Comparison of ENCODE assay signal across 1 cellular context in the genomic region with DNA sequence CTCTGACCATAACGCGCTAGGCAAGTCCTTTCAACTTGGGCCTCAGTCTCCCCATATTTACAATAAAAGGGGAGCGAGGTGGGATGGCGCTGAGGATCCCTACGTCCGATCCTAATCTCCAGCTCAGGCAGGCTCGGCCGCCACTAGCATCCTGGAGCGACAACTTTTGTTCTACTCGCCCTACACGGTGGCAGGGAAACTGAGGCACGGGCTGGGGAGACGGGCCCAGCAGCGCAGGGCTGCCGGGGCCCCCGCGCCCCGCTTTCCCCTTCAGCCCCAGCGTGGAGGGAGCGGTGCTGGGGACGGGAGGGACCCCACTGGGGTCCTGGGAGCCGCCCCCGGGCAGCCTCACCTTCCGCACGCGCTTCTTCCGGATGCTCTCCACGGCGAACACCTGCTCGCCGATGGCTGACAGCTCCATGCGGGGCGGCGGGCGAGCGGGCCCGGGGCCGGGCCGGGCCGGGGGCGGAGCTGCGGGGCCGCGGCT.
TF ChIP-seq lines count a peak whose summit lies in the region.

No MANE protein-coding gene starts in this region.

TF ChIP-seq in GM12878, 131 proteins besides CTCF, POLR2A, EP300 and RAD21:
- TF ChIP-seq SMAD1 (IDR thresholded peaks at IDR 0.05; ENCODE audit: low read depth, partially characterized antibody), result no peak
- no peak for TF ChIP-seq EED (IDR thresholded peaks at IDR 0.05; ENCODE audit: low read depth)
- TF ChIP-seq BMI1 (IDR thresholded peaks at IDR 0.05; ENCODE audit: borderline replicate concordance), result no peak
- TF ChIP-seq BHLHE40 (IDR thresholded peaks at IDR 0.05; ENCODE audit: borderline replicate concordance in 1 of 2, low read depth in 2 of 2, low read length in 1 of 2), result no peak
- TF ChIP-seq, protein P1, sequence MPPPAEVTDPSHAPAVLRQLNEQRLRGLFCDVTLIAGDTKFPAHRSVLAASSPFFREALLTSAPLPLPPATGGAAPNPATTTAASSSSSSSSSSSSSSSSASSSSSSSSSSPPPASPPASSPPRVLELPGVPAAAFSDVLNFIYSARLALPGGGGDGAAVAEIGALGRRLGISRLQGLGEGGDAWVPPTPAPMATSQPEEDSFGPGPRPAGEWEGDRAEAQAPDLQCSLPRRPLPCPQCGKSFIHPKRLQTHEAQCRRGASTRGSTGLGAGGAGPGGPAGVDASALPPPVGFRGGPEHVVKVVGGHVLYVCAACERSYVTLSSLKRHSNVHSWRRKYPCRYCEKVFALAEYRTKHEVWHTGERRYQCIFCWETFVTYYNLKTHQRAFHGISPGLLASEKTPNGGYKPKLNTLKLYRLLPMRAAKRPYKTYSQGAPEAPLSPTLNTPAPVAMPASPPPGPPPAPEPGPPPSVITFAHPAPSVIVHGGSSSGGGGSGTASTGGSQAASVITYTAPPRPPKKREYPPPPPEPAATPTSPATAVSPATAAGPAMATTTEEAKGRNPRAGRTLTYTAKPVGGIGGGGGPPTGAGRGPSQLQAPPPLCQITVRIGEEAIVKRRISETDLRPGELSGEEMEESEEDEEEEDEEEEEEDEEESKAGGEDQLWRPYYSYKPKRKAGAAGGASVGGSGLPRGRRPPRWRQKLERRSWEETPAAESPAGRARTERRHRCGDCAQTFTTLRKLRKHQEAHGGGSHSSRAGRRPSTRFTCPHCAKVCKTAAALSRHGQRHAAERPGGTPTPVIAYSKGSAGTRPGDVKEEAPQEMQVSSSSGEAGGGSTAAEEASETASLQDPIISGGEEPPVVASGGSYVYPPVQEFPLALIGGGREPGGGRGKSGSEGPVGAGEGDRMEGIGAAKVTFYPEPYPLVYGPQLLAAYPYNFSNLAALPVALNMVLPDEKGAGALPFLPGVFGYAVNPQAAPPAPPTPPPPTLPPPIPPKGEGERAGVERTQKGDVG (CRISPR knock-in tag; IDR thresholded peaks at IDR 0.05), result no peak
- no peak for TF ChIP-seq MYB (IDR thresholded peaks at IDR 0.05; ENCODE audit: borderline replicate concordance, low read depth, low read length)
- TF ChIP-seq KAT2A (conservative IDR thresholded peaks at IDR 0.05; ENCODE audit: control insufficient read depth, low read depth, low read length), result no peak
- TF ChIP-seq TARDBP (IDR thresholded peaks at IDR 0.05; ENCODE audit: borderline replicate concordance), result no peak
- TF ChIP-seq, protein P2, sequence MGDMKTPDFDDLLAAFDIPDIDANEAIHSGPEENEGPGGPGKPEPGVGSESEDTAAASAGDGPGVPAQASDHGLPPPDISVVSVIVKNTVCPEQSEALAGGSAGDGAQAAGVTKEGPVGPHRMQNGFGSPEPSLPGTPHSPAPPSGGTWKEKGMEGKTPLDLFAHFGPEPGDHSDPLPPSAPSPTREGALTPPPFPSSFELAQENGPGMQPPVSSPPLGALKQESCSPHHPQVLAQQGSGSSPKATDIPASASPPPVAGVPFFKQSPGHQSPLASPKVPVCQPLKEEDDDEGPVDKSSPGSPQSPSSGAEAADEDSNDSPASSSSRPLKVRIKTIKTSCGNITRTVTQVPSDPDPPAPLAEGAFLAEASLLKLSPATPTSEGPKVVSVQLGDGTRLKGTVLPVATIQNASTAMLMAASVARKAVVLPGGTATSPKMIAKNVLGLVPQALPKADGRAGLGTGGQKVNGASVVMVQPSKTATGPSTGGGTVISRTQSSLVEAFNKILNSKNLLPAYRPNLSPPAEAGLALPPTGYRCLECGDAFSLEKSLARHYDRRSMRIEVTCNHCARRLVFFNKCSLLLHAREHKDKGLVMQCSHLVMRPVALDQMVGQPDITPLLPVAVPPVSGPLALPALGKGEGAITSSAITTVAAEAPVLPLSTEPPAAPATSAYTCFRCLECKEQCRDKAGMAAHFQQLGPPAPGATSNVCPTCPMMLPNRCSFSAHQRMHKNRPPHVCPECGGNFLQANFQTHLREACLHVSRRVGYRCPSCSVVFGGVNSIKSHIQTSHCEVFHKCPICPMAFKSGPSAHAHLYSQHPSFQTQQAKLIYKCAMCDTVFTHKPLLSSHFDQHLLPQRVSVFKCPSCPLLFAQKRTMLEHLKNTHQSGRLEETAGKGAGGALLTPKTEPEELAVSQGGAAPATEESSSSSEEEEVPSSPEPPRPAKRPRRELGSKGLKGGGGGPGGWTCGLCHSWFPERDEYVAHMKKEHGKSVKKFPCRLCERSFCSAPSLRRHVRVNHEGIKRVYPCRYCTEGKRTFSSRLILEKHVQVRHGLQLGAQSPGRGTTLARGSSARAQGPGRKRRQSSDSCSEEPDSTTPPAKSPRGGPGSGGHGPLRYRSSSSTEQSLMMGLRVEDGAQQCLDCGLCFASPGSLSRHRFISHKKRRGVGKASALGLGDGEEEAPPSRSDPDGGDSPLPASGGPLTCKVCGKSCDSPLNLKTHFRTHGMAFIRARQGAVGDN (IDR thresholded peaks at IDR 0.05), result no peak
- TF ChIP-seq RAD51 (IDR thresholded peaks at IDR 0.05), result no peak
- no peak for TF ChIP-seq STAT1 (conservative IDR thresholded peaks at IDR 0.05)
- TF ChIP-seq, protein P3, sequence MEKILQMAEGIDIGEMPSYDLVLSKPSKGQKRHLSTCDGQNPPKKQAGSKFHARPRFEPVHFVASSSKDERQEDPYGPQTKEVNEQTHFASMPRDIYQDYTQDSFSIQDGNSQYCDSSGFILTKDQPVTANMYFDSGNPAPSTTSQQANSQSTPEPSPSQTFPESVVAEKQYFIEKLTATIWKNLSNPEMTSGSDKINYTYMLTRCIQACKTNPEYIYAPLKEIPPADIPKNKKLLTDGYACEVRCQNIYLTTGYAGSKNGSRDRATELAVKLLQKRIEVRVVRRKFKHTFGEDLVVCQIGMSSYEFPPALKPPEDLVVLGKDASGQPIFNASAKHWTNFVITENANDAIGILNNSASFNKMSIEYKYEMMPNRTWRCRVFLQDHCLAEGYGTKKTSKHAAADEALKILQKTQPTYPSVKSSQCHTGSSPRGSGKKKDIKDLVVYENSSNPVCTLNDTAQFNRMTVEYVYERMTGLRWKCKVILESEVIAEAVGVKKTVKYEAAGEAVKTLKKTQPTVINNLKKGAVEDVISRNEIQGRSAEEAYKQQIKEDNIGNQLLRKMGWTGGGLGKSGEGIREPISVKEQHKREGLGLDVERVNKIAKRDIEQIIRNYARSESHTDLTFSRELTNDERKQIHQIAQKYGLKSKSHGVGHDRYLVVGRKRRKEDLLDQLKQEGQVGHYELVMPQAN (conservative IDR thresholded peaks at IDR 0.05), result peak; percentile 48; the same call in 1 of the 2 replicates
- TF ChIP-seq, protein P4, sequence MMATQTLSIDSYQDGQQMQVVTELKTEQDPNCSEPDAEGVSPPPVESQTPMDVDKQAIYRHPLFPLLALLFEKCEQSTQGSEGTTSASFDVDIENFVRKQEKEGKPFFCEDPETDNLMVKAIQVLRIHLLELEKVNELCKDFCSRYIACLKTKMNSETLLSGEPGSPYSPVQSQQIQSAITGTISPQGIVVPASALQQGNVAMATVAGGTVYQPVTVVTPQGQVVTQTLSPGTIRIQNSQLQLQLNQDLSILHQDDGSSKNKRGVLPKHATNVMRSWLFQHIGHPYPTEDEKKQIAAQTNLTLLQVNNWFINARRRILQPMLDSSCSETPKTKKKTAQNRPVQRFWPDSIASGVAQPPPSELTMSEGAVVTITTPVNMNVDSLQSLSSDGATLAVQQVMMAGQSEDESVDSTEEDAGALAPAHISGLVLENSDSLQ (IDR thresholded peaks at IDR 0.05), result no peak
- 0 out of 2 replicates have a peak, but pooled peaks have one; percentile 31 for TF ChIP-seq TCF12 (IDR thresholded peaks at IDR 0.05; ENCODE audit: low read depth, low read length)
- TF ChIP-seq RB1 (IDR thresholded peaks at IDR 0.05; ENCODE audit: borderline replicate concordance), result no peak
- peak; percentile 57; the same call in 1 of the 2 replicates for TF ChIP-seq GATAD2B (conservative IDR thresholded peaks at IDR 0.05; ENCODE audit: low read depth)
- TF ChIP-seq, protein P5, sequence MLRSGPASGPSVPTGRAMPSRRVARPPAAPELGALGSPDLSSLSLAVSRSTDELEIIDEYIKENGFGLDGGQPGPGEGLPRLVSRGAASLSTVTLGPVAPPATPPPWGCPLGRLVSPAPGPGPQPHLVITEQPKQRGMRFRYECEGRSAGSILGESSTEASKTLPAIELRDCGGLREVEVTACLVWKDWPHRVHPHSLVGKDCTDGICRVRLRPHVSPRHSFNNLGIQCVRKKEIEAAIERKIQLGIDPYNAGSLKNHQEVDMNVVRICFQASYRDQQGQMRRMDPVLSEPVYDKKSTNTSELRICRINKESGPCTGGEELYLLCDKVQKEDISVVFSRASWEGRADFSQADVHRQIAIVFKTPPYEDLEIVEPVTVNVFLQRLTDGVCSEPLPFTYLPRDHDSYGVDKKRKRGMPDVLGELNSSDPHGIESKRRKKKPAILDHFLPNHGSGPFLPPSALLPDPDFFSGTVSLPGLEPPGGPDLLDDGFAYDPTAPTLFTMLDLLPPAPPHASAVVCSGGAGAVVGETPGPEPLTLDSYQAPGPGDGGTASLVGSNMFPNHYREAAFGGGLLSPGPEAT (IDR thresholded peaks at IDR 0.05; ENCODE audit: low read depth), result no peak
- TF ChIP-seq, protein P6, sequence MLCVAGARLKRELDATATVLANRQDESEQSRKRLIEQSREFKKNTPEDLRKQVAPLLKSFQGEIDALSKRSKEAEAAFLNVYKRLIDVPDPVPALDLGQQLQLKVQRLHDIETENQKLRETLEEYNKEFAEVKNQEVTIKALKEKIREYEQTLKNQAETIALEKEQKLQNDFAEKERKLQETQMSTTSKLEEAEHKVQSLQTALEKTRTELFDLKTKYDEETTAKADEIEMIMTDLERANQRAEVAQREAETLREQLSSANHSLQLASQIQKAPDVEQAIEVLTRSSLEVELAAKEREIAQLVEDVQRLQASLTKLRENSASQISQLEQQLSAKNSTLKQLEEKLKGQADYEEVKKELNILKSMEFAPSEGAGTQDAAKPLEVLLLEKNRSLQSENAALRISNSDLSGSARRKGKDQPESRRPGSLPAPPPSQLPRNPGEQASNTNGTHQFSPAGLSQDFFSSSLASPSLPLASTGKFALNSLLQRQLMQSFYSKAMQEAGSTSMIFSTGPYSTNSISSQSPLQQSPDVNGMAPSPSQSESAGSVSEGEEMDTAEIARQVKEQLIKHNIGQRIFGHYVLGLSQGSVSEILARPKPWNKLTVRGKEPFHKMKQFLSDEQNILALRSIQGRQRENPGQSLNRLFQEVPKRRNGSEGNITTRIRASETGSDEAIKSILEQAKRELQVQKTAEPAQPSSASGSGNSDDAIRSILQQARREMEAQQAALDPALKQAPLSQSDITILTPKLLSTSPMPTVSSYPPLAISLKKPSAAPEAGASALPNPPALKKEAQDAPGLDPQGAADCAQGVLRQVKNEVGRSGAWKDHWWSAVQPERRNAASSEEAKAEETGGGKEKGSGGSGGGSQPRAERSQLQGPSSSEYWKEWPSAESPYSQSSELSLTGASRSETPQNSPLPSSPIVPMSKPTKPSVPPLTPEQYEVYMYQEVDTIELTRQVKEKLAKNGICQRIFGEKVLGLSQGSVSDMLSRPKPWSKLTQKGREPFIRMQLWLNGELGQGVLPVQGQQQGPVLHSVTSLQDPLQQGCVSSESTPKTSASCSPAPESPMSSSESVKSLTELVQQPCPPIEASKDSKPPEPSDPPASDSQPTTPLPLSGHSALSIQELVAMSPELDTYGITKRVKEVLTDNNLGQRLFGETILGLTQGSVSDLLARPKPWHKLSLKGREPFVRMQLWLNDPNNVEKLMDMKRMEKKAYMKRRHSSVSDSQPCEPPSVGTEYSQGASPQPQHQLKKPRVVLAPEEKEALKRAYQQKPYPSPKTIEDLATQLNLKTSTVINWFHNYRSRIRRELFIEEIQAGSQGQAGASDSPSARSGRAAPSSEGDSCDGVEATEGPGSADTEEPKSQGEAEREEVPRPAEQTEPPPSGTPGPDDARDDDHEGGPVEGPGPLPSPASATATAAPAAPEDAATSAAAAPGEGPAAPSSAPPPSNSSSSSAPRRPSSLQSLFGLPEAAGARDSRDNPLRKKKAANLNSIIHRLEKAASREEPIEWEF (IDR thresholded peaks at IDR 0.05; ENCODE audit: insufficient replicate concordance, low read depth, low read length), result no peak
- TF ChIP-seq GABPA (IDR thresholded peaks at IDR 0.05; ENCODE audit: low read depth), result no peak
- 0 out of 2 replicates have a peak, but pooled peaks have one; percentile 7 for TF ChIP-seq PAX5 (IDR thresholded peaks at IDR 0.05; ENCODE audit: borderline replicate concordance, low read depth, low read length)
- TF ChIP-seq DPF2 (IDR thresholded peaks at IDR 0.05), result no peak
- no peak for TF ChIP-seq RBBP5 (conservative IDR thresholded peaks at IDR 0.05)
- no peak for TF ChIP-seq IRF4 (IDR thresholded peaks at IDR 0.05; ENCODE audit: low read depth, low read length)
- TF ChIP-seq NFXL1 (IDR thresholded peaks at IDR 0.05; ENCODE audit: borderline replicate concordance), result no peak
- peak; percentile 41; the same call in 1 of the 2 replicates for TF ChIP-seq ASH2L (IDR thresholded peaks at IDR 0.05; ENCODE audit: borderline replicate concordance, low read depth)
- no peak for TF ChIP-seq EGR1 (IDR thresholded peaks at IDR 0.05; ENCODE audit: borderline replicate concordance in 1 of 2, low read depth in 2 of 2, low read length in 2 of 2)
- TF ChIP-seq BRCA1 (IDR thresholded peaks at IDR 0.05; ENCODE audit: low read depth, low read length), result no peak
- TF ChIP-seq, protein P7, sequence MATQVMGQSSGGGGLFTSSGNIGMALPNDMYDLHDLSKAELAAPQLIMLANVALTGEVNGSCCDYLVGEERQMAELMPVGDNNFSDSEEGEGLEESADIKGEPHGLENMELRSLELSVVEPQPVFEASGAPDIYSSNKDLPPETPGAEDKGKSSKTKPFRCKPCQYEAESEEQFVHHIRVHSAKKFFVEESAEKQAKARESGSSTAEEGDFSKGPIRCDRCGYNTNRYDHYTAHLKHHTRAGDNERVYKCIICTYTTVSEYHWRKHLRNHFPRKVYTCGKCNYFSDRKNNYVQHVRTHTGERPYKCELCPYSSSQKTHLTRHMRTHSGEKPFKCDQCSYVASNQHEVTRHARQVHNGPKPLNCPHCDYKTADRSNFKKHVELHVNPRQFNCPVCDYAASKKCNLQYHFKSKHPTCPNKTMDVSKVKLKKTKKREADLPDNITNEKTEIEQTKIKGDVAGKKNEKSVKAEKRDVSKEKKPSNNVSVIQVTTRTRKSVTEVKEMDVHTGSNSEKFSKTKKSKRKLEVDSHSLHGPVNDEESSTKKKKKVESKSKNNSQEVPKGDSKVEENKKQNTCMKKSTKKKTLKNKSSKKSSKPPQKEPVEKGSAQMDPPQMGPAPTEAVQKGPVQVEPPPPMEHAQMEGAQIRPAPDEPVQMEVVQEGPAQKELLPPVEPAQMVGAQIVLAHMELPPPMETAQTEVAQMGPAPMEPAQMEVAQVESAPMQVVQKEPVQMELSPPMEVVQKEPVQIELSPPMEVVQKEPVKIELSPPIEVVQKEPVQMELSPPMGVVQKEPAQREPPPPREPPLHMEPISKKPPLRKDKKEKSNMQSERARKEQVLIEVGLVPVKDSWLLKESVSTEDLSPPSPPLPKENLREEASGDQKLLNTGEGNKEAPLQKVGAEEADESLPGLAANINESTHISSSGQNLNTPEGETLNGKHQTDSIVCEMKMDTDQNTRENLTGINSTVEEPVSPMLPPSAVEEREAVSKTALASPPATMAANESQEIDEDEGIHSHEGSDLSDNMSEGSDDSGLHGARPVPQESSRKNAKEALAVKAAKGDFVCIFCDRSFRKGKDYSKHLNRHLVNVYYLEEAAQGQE (IDR thresholded peaks at IDR 0.05; ENCODE audit: low read depth, low read length), result no peak
- TF ChIP-seq YY1 (IDR thresholded peaks at IDR 0.05; ENCODE audit: low read depth, low read length), result peak; percentile 26; the same call in 1 of the 2 replicates
- peak; percentile 68; the same call in 1 of the 2 replicates for TF ChIP-seq LARP7 (IDR thresholded peaks at IDR 0.05)
- no peak for TF ChIP-seq NRF1 (conservative IDR thresholded peaks at IDR 0.05; ENCODE audit: low read depth, low read length)
- TF ChIP-seq, protein P8, sequence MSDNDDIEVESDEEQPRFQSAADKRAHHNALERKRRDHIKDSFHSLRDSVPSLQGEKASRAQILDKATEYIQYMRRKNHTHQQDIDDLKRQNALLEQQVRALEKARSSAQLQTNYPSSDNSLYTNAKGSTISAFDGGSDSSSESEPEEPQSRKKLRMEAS (IDR thresholded peaks at IDR 0.05; ENCODE audit: low read depth, low read length), result no peak
- TF ChIP-seq POLR2AphosphoS5 (IDR thresholded peaks at IDR 0.05; ENCODE audit: low read length), result no peak
